ENCODE assay signal across 11 cellular contexts in genomic region chr11:61268588-61269250, GRCh38. TPM values are rescaled to one million over a fixed set of nuclear protein-coding genes. Genes with fewer than 3 reads are reported as not detected.
"Had no signal": no experiment of that assay in that cellular context is flagged by ENCODE, and none has a peak within 500 bp of the region (broad histone marks: within the 10 kb centered on the region; RNA-seq: fewer than 3 reads in every experiment).

No MANE protein-coding gene starts in this region.

- ATAC-seq: HCT116 had no signal

- H3K27ac Mint-ChIP-seq: HFFc6, IgD-negative memory B cell had no signal

- H3K9me3 Mint-ChIP-seq: HFFc6, IgD-negative memory B cell had no signal

- DNase-seq: GM23248, GOT3, H7, HFFc6, Kasumi-1, KG1 had no signal

- H3K36me3 Mint-ChIP-seq: IgD-negative memory B cell had no signal

- H3K36me3 ChIP-seq: HAP-1 had no signal

- H3K9ac ChIP-seq: GM23248 had no signal

- H3K4me3 Mint-ChIP-seq: HFFc6, IgD-negative memory B cell had no signal

- H2AFZ ChIP-seq: GM23248 had no signal

- FAIRE-seq: HTR-8/SVneo had no signal

- H3K9me3 ChIP-seq: HAP-1 had no signal

- H3K4me3 ChIP-seq: GM23248, HAP-1 had no signal

- H3K27ac ChIP-seq: GM23248 had no signal

- H3K27me3 Mint-ChIP-seq: IgD-negative memory B cell had no signal

RNA-seq across cellular contexts. Expression of gene VWCE, which starts 26.4 kb away (rescaled TPM):
- total RNA-seq: HT-29 had no signal

RNA-seq across cellular contexts. Expression of gene PGA5, which starts 27.7 kb away (rescaled TPM):
- total RNA-seq: GM23248, HFFc6, HT-29 had no signal
- polyA plus RNA-seq: GM23248, IgD-negative memory B cell had no signal

RNA-seq across cellular contexts. Expression of gene PGA4, which starts 46.6 kb away (rescaled TPM):
- total RNA-seq: GM23248, HFFc6, HT-29 had no signal
- polyA plus RNA-seq: IgD-negative memory B cell had no signal
